8 cellular contexts compared by ENCODE assay signal in genomic region chr5:169583424-169584215, GRCh38. TPM values are rescaled to one million over a fixed set of nuclear protein-coding genes. Genes with fewer than 3 reads are reported as not detected.
A peak's percentile ranks its signal among the peaks of the same experiment; 100 is the strongest.
DNase-seq lines count a peak whose midpoint lies in the region; ATAC-seq and TF ChIP-seq lines count a peak whose summit lies in the region.

SPDL1 (plus strand) TSS chr5:169583773; CDS start chr5:169588417, 4,644 bp downstream.

- H3K9ac ChIP-seq in SU-DHL-6 (ENCODE audit: low read length) = peak within 1 kb of the TSS; percentile 97

- peak within 1 kb of the TSS; percentile 87 for H3K4me2 ChIP-seq in SU-DHL-6 (ENCODE audit: low read depth, low read length, poor library complexity, severe bottlenecking)

- DNase-seq in NCI-H128 (lab: John Stamatoyannopoulos, UW; ENCODE audit: unreplicated experiment) (peak; percentile 85), Right ventricle myocardium inferior (ENCODE audit: missing footprints) (peak; percentile 96), ovary (peak; percentile 92 to 97 (median 97)), tibial artery (peak; percentile 93 to 97)
- peak; percentile 93 for DNase-seq in activated naive CD8-positive, alpha-beta T cell treated with anti-CD3 and anti-CD28 coated beads, Interleukin-2, amount 10 ng/mL, durations not matched to agents 7 days and 5 days

- POLR2A ChIA-PET in activated naive CD8-positive, alpha-beta T cell treated with anti-CD3 and anti-CD28 coated beads, Interleukin-2, amount 10 ng/mL, durations not matched to agents 7 days and 5 days (lab: Charles Lee) = interaction anchor here (0.7 to 1.4 kb wide), 11 partner anchors 9 to 1071 kb away, joined by 3 to 39 read pairs (median 4); partner anchors contain the start of gene DOCK2

- H3K4me3 Mint-ChIP-seq in activated naive CD8-positive, alpha-beta T cell treated with anti-CD3 and anti-CD28 coated beads, Interleukin-2, amount 10 ng/mL, durations not matched to agents 7 days and 5 days = peak within 1 kb of the TSS; percentile 99

- H3K36me3 ChIP-seq in SU-DHL-6 (ENCODE audit: low read length) (peaks cover 3% of the 10 kb centered on the region; the same call in 1 of the 2 replicates), ovary (no peaks in the 10 kb centered on the region), tibial artery (peaks cover 0 to 3% (median under 1%) of the 10 kb centered on the region in 3 donors)

- no peaks in the 10 kb centered on the region for H3K9me3 ChIP-seq in SU-DHL-6 (ENCODE audit: insufficient read depth, low read length)
- no peaks in the 10 kb centered on the region for H3K9me3 ChIP-seq in ovary
- no peaks in the 10 kb centered on the region for H3K9me3 ChIP-seq in tibial artery

- H3K27ac ChIP-seq in SU-DHL-6 (ENCODE audit: low read depth, low read length) (peak within 1 kb of the TSS; percentile 66), ovary (peak within 1 kb of the TSS in 1 of 2 donors; percentile 53), tibial artery (peak within 1 kb of the TSS; percentile 68 to 73)

- H3K36me3 Mint-ChIP-seq in activated naive CD8-positive, alpha-beta T cell treated with anti-CD3 and anti-CD28 coated beads, Interleukin-2, amount 10 ng/mL, durations not matched to agents 7 days and 5 days = peaks cover 11% of the 10 kb centered on the region

- H4K20me1 ChIP-seq in SU-DHL-6 (ENCODE audit: low read depth, low read length) = no peaks in the 10 kb centered on the region; the same call in 1 of the 2 replicates

- H3K27ac Mint-ChIP-seq in activated naive CD8-positive, alpha-beta T cell treated with anti-CD3 and anti-CD28 coated beads, Interleukin-2, amount 10 ng/mL, durations not matched to agents 7 days and 5 days = peak within 1 kb of the TSS; percentile 96

- H3K9me3 Mint-ChIP-seq in activated naive CD8-positive, alpha-beta T cell treated with anti-CD3 and anti-CD28 coated beads, Interleukin-2, amount 10 ng/mL, durations not matched to agents 7 days and 5 days = no peaks in the 10 kb centered on the region

- H3K4me1 ChIP-seq in ovary (ENCODE audit: insufficient read depth) (peaks cover 2% of the 10 kb centered on the region), tibial artery (peaks cover 0 to 9% (median 8%) of the 10 kb centered on the region in 4 donors)

- TF ChIP-seq POLR2A in GM10847 (IDR thresholded peaks at IDR 0.05; ENCODE audit: extremely low read depth, insufficient read length) (peak; percentile 89), ovary (IDR thresholded peaks at IDR 0.05) (no peak)

- peaks cover 13% of the 10 kb centered on the region for H3K27me3 Mint-ChIP-seq in activated naive CD8-positive, alpha-beta T cell treated with anti-CD3 and anti-CD28 coated beads, Interleukin-2, amount 10 ng/mL, durations not matched to agents 7 days and 5 days

- peaks cover 49% of the 10 kb centered on the region for H3K79me2 ChIP-seq in SU-DHL-6 (ENCODE audit: insufficient read depth, low read length)

- no peaks in the 10 kb centered on the region for H3F3A ChIP-seq in SU-DHL-6 (ENCODE audit: insufficient read depth)

- no peaks in the 10 kb centered on the region for H3K9me2 ChIP-seq in SU-DHL-6 (replicated peaks; ENCODE audit: insufficient read depth, low read length)

- TF ChIP-seq CTCF in SU-DHL-6 (IDR thresholded peaks at IDR 0.05; ENCODE audit: insufficient read depth, low read length, poor library complexity, severe bottlenecking) (no peak), ovary (IDR thresholded peaks at IDR 0.05) (no peak), tibial artery (IDR thresholded peaks at IDR 0.05) (no peak)

- H3K4me3 ChIP-seq in SU-DHL-6 (ENCODE audit: insufficient read depth, low read length, poor library complexity, severe bottlenecking) = peak within 1 kb of the TSS; percentile 96
- peak within 1 kb of the TSS; percentile 89 for H3K4me3 ChIP-seq in ovary
- peak within 1 kb of the TSS; percentile 65 to 93 for H3K4me3 ChIP-seq in tibial artery

- peak within 1 kb of the TSS; percentile 80 for H2AFZ ChIP-seq in SU-DHL-6 (ENCODE audit: low read depth, low read length, severe bottlenecking)

- H3K27me3 ChIP-seq in SU-DHL-6 (ENCODE audit: low read length) = no peaks in the 10 kb centered on the region
- no peaks in the 10 kb centered on the region for H3K27me3 ChIP-seq in ovary
- no peaks in the 10 kb centered on the region for H3K27me3 ChIP-seq in tibial artery

- intact Hi-C loops in Right ventricle myocardium inferior (cut with DNase I) (loop anchor here (5.0 to 10.0 kb wide), 2 partner anchors 599 to 906 kb away; no protein-coding TSS in a partner anchor), ovary (cut with DNase I) (loop anchor here in 3 of 4 donors (10.0 kb wide), 2 partner anchors 899 to 909 kb away; no protein-coding TSS in a partner anchor), tibial artery (cut with DNase I; ENCODE audit: low total_unique reads) (loop anchor here (5.0 to 10.0 kb wide), 2 partner anchors 901 to 1099 kb away; partner anchors contain the start of gene RARS1)

- 0 to 1% (median 0%) methylated on average over 52 to 53 of the region's 53 CpGs for WGBS in ovary, 3 donors

- no peak for TF ChIP-seq EP300 in ovary (IDR thresholded peaks at IDR 0.05)

- ATAC-seq in HG02678 (IDR thresholded peaks at IDR 0.05; ENCODE audit: unreplicated experiment) (peak; percentile 91), Right ventricle myocardium inferior (peak; percentile 97)
- peak; percentile 95 for ATAC-seq in activated naive CD8-positive, alpha-beta T cell treated with anti-CD3 and anti-CD28 coated beads, Interleukin-2, amount 10 ng/mL, durations not matched to agents 7 days and 5 days (ENCODE audit: low read depth)

- peaks cover 20% of the 10 kb centered on the region for H3K4me1 Mint-ChIP-seq in activated naive CD8-positive, alpha-beta T cell treated with anti-CD3 and anti-CD28 coated beads, Interleukin-2, amount 10 ng/mL, durations not matched to agents 7 days and 5 days

RNA-seq across cellular contexts. Expression of gene SPDL1, which starts in this region (rescaled TPM):
- 10 to 100 TPM; 35.0 to 37.4 TPM for total RNA-seq in activated naive CD8-positive, alpha-beta T cell treated with anti-CD3 and anti-CD28 coated beads, Interleukin-2, amount 10 ng/mL, durations not matched to agents 7 days and 5 days
- total RNA-seq in Right ventricle myocardium inferior = 4.6 TPM
- 10 to 100 TPM in 1 of 7 donors, 1 to 10 TPM in 6; 4.1 to 10.4 (median 7.2) TPM for total RNA-seq in ovary
- 1 to 10 TPM; 6.6 to 7.5 TPM for polyA plus RNA-seq in ovary
